9 cellular contexts compared by ENCODE assay signal in genomic region chr7:1046722-1047679, GRCh38. TPM values are rescaled to one million over a fixed set of nuclear protein-coding genes. Genes with fewer than 3 reads are reported as not detected.
A peak's percentile ranks its signal among the peaks of the same experiment; 100 is the strongest.
DNase-seq lines count a peak whose midpoint lies in the region; ATAC-seq and TF ChIP-seq lines count a peak whose summit lies in the region.
"Had no signal": no experiment of that assay in that cellular context is flagged by ENCODE, and none has a peak within 500 bp of the region (broad histone marks: within the 10 kb centered on the region; RNA-seq: fewer than 3 reads in every experiment).

No MANE protein-coding gene starts in this region.

- no peaks in the 10 kb centered on the region for H3K27me3 Mint-ChIP-seq in activated CD4-positive, alpha-beta T cell treated with anti-CD3 and anti-CD28 coated beads, Interleukin-2, amount 10 ng/mL, durations not matched to agents 7 days and 5 days

- no peak for TF ChIP-seq CTCF in C4-2B (conservative IDR thresholded peaks at IDR 0.05)

- CTCF ChIA-PET in activated CD4-positive, alpha-beta T cell treated with anti-CD3 and anti-CD28 coated beads, Interleukin-2, amount 10 ng/mL, durations not matched to agents 7 days and 5 days (lab: Charles Lee), result interaction anchor here (2.2 to 3.8 kb wide), 2 partner anchors 19 to 54 kb away, joined by 6 to 21 read pairs; no protein-coding TSS in a partner anchor

- POLR2A ChIA-PET in activated CD4-positive, alpha-beta T cell treated with anti-CD3 and anti-CD28 coated beads, Interleukin-2, amount 10 ng/mL, durations not matched to agents 7 days and 5 days (lab: Charles Lee), result no interaction called here

- H3K4me1 Mint-ChIP-seq in activated CD4-positive, alpha-beta T cell treated with anti-CD3 and anti-CD28 coated beads, Interleukin-2, amount 10 ng/mL, durations not matched to agents 7 days and 5 days, result peaks cover 76% of the 10 kb centered on the region

- H3K36me3 Mint-ChIP-seq in activated CD4-positive, alpha-beta T cell treated with anti-CD3 and anti-CD28 coated beads, Interleukin-2, amount 10 ng/mL, durations not matched to agents 7 days and 5 days (ENCODE audit: low read depth), result peaks cover 3% of the 10 kb centered on the region

- peak overlapping the region; percentile 81 for H3K4me3 Mint-ChIP-seq in activated CD4-positive, alpha-beta T cell treated with anti-CD3 and anti-CD28 coated beads, Interleukin-2, amount 10 ng/mL, durations not matched to agents 7 days and 5 days

- peak overlapping the region; percentile 25 for H3K27ac Mint-ChIP-seq in activated CD4-positive, alpha-beta T cell treated with anti-CD3 and anti-CD28 coated beads, Interleukin-2, amount 10 ng/mL, durations not matched to agents 7 days and 5 days

- DNase-seq in HT-29 (ENCODE audit: low spot score), result peak; percentile 74
- DNase-seq in activated CD4-positive, alpha-beta T cell treated with anti-CD3 and anti-CD28 coated beads, Interleukin-2, amount 10 ng/mL, durations not matched to agents 7 days and 5 days, result peak; percentile 68
- DNase-seq in left colon, result peak; percentile 59 to 63
- DNase-seq in retina, result no peak
- no peak for DNase-seq in EL
- no peak for DNase-seq in UCSD-AML1 (lab: John Stamatoyannopoulos, UW; ENCODE audit: unreplicated experiment)
- DNase-seq in NCI-H82 treated with DMSO at 0.1 percent for 48 hours (lab: John Stamatoyannopoulos, UW; ENCODE audit: unreplicated experiment), result no peak

- intact Hi-C loops in left colon (cut with DNase I, micrococcal nuclease), result no loop called here

- peak; percentile 55 for ATAC-seq in left colon
- ATAC-seq: activated CD4-positive, CD25-positive, alpha-beta regulatory T cell treated with anti-CD3 and anti-CD28 coated beads, Interleukin-2, amount 50 U/mL, for 24 hours had no signal

- H3K27ac ChIP-seq in C4-2B, result peak overlapping the region; percentile 55

- no peaks in the 10 kb centered on the region for H3K9me3 Mint-ChIP-seq in activated CD4-positive, alpha-beta T cell treated with anti-CD3 and anti-CD28 coated beads, Interleukin-2, amount 10 ng/mL, durations not matched to agents 7 days and 5 days

RNA-seq across cellular contexts. Expression of gene GPR146, which starts 2.7 kb away (rescaled TPM):
- total RNA-seq in HT-29 (2014; rRNA removed; shearing (Covaris generic)), result 4.1 and 4.3 TPM in 2 replicates
- total RNA-seq in activated CD4-positive, alpha-beta T cell treated with anti-CD3 and anti-CD28 coated beads, Interleukin-2, amount 10 ng/mL, durations not matched to agents 7 days and 5 days, result 10 to 100 TPM; 13.3 to 13.8 TPM
- 1 to 10 TPM; 4.0 to 7.4 TPM for total RNA-seq in left colon

RNA-seq across cellular contexts. Expression of gene GPER1, which starts 40.9 kb away (rescaled TPM):
- total RNA-seq in HT-29 (2014; rRNA removed; shearing (Covaris generic)), result 2.0 and 2.5 TPM in 2 replicates
- total RNA-seq in activated CD4-positive, alpha-beta T cell treated with anti-CD3 and anti-CD28 coated beads, Interleukin-2, amount 10 ng/mL, durations not matched to agents 7 days and 5 days, result under 1 TPM in 1 of 2 experiments, not detected in 1; 0.08 TPM
- total RNA-seq in left colon, result 10 to 100 TPM in 1 of 2 donors, 1 to 10 TPM in 1; 7.2 to 20.8 TPM

Comparison
In these comparisons a context has a peak if more than half of its experiments do, and no peak if none do; other contexts are left out.
1. DNase-seq: peak in HT-29 (single experiment), activated CD4-positive, alpha-beta T cell treated with anti-CD3 and anti-CD28 coated beads, Interleukin-2, amount 10 ng/mL, durations not matched to agents 7 days and 5 days (single experiment) and left colon (2 of 2); none in retina (single experiment), EL (single experiment), UCSD-AML1 (single experiment) and NCI-H82 treated with DMSO at 0.1 percent for 48 hours (single experiment).